18 cellular contexts compared by ENCODE assay signal in genomic region chr7:111074772-111075152, GRCh38. TPM values are rescaled to one million over a fixed set of nuclear protein-coding genes. Genes with fewer than 3 reads are reported as not detected.
DNase-seq lines count a peak whose midpoint lies in the region; ATAC-seq lines count a peak whose summit lies in the region.
"Had no signal": no experiment of that assay in that cellular context is flagged by ENCODE, and none has a peak within 500 bp of the region (broad histone marks: within the 10 kb centered on the region; RNA-seq: fewer than 3 reads in every experiment).

No MANE protein-coding gene starts in this region.

- peaks cover 66% of the 10 kb centered on the region for H3K4me1 Mint-ChIP-seq in activated T-cell treated with anti-CD3 and anti-CD28 coated beads, Interleukin-2, amount 50 U/mL, for 24 hours (ENCODE audit: low read depth)
- H3K4me1 Mint-ChIP-seq in activated T-cell treated with anti-CD3 and anti-CD28 coated beads, Interleukin-2, amount 50 U/mL, for 4 hours (ENCODE audit: low read depth), result peaks cover 48% of the 10 kb centered on the region
- peaks cover 51 to 71% (median 55%) of the 10 kb centered on the region in 3 donors for H3K4me1 Mint-ChIP-seq in T-cell
- peaks cover 76% of the 10 kb centered on the region for H3K4me1 Mint-ChIP-seq in activated naive CD8-positive, alpha-beta T cell (ENCODE audit: low read depth)
- H3K4me1 Mint-ChIP-seq in stimulated activated effector memory CD8-positive, alpha-beta T cell treated with anti-CD3 and anti-CD28 coated beads, Interleukin-12 subunit alpha, Interleukin-12 subunit beta, amount 100 ng/mL, for 72 hours, result peaks cover 49% of the 10 kb centered on the region

- H3K9me3 Mint-ChIP-seq in activated T-cell treated with anti-CD3 and anti-CD28 coated beads, Interleukin-2, amount 50 U/mL, for 24 hours, result peaks cover 2% of the 10 kb centered on the region
- H3K9me3 Mint-ChIP-seq in activated T-cell treated with anti-CD3 and anti-CD28 coated beads, Interleukin-2, amount 50 U/mL, for 4 hours, result no peaks in the 10 kb centered on the region
- H3K9me3 Mint-ChIP-seq in T-cell, result peaks cover 0 to 4% (median 0%) of the 10 kb centered on the region in 3 donors
- H3K9me3 Mint-ChIP-seq in activated naive CD8-positive, alpha-beta T cell (ENCODE audit: low read depth), result no peaks in the 10 kb centered on the region
- H3K9me3 Mint-ChIP-seq in stimulated activated effector memory CD8-positive, alpha-beta T cell treated with anti-CD3 and anti-CD28 coated beads, Interleukin-12 subunit alpha, Interleukin-12 subunit beta, amount 100 ng/mL, for 72 hours, result peaks cover 3% of the 10 kb centered on the region

- POLR2A ChIA-PET in T-cell (lab: Charles Lee), result interaction anchor here (0.6 kb wide), 2 partner anchors 18 to 19 kb away, joined by 4 to 5 read pairs; no protein-coding TSS in a partner anchor

- H3K27me3 Mint-ChIP-seq in activated T-cell treated with anti-CD3 and anti-CD28 coated beads, Interleukin-2, amount 50 U/mL, for 24 hours, result no peaks in the 10 kb centered on the region
- no peaks in the 10 kb centered on the region for H3K27me3 Mint-ChIP-seq in activated T-cell treated with anti-CD3 and anti-CD28 coated beads, Interleukin-2, amount 50 U/mL, for 4 hours (ENCODE audit: low read depth)
- H3K27me3 Mint-ChIP-seq in T-cell, result no peaks in the 10 kb centered on the region
- no peaks in the 10 kb centered on the region for H3K27me3 Mint-ChIP-seq in activated naive CD8-positive, alpha-beta T cell

- DNase-seq in activated T-cell treated with anti-CD3 and anti-CD28 coated beads, Interleukin-2, amount 50 U/mL, for 24 hours, result no peak
- no peak for DNase-seq in activated T-cell treated with anti-CD3 and anti-CD28 coated beads, Interleukin-2, amount 50 U/mL, for 4 hours
- DNase-seq in T-cell, result no peak
- no peak for DNase-seq in stimulated activated effector memory CD8-positive, alpha-beta T cell treated with anti-CD3 and anti-CD28 coated beads, Interleukin-12 subunit alpha, Interleukin-12 subunit beta, amount 100 ng/mL, for 72 hours (ENCODE audit: low spot score in 2 of 2)
- no peak for DNase-seq in NCI-H2227 (lab: John Stamatoyannopoulos, UW; ENCODE audit: unreplicated experiment)
- DNase-seq in SW480 (ENCODE audit: low spot score), result no peak
- no peak for DNase-seq in activated effector memory CD4-positive, alpha-beta T cell treated with Interleukin-2 at 50 U/mL for 16 hours
- DNase-seq: ACHN; activated T-cell treated with anti-CD3 and anti-CD28 coated beads, Interleukin-2, amount 50 U/mL, for 1 hour; amniotic stem cell; DND-41; HCEC 1CT; KG1; NCI-H1694 treated with DMSO at 0.1 percent for 48 hours; RPMI8226; stimulated activated CD4-positive, alpha-beta T cell treated with anti-CD3 and anti-CD28 coated beads, Interleukin-4, amount 100 ng/mL, for 24 hours had no signal

- no peak for ATAC-seq in activated T-cell treated with anti-CD3 and anti-CD28 coated beads, Interleukin-2, amount 50 U/mL, for 4 hours
- ATAC-seq in T-cell (replicated peaks in 1 of 4), result no peak
- ATAC-seq in stimulated activated effector memory CD8-positive, alpha-beta T cell treated with anti-CD3 and anti-CD28 coated beads, Interleukin-12 subunit alpha, Interleukin-12 subunit beta, amount 100 ng/mL, for 72 hours, result no peak

- peaks cover 6% of the 10 kb centered on the region for H3K36me3 Mint-ChIP-seq in activated T-cell treated with anti-CD3 and anti-CD28 coated beads, Interleukin-2, amount 50 U/mL, for 24 hours (ENCODE audit: low read depth)
- H3K36me3 Mint-ChIP-seq in activated T-cell treated with anti-CD3 and anti-CD28 coated beads, Interleukin-2, amount 50 U/mL, for 4 hours (ENCODE audit: insufficient read depth), result peaks cover 2% of the 10 kb centered on the region
- H3K36me3 Mint-ChIP-seq in T-cell, result peaks cover 3% of the 10 kb centered on the region
- peaks cover 11% of the 10 kb centered on the region for H3K36me3 Mint-ChIP-seq in activated naive CD8-positive, alpha-beta T cell
- peaks cover 6% of the 10 kb centered on the region for H3K36me3 Mint-ChIP-seq in stimulated activated effector memory CD8-positive, alpha-beta T cell treated with anti-CD3 and anti-CD28 coated beads, Interleukin-12 subunit alpha, Interleukin-12 subunit beta, amount 100 ng/mL, for 72 hours

- H3K27ac Mint-ChIP-seq in activated T-cell treated with anti-CD3 and anti-CD28 coated beads, Interleukin-2, amount 50 U/mL, for 24 hours, result peak overlapping the region; percentile 90
- peak overlapping the region; percentile 17 to 40 for H3K27ac Mint-ChIP-seq in T-cell
- peak overlapping the region; percentile 99 for H3K27ac Mint-ChIP-seq in activated naive CD8-positive, alpha-beta T cell
- H3K27ac Mint-ChIP-seq in stimulated activated effector memory CD8-positive, alpha-beta T cell treated with anti-CD3 and anti-CD28 coated beads, Interleukin-12 subunit alpha, Interleukin-12 subunit beta, amount 100 ng/mL, for 72 hours, result peak overlapping the region; percentile 80

- CTCF ChIA-PET in T-cell (lab: Charles Lee), result interaction anchor here (0.6 kb wide), 4 partner anchors 45 to 488 kb away, joined by 3 to 4 read pairs (median 4); partner anchors contain the start of gene IMMP2L (in 1 of the 2)

- peak overlapping the region; percentile 3 for H3K4me3 Mint-ChIP-seq in activated T-cell treated with anti-CD3 and anti-CD28 coated beads, Interleukin-2, amount 50 U/mL, for 24 hours
- H3K4me3 Mint-ChIP-seq in activated T-cell treated with anti-CD3 and anti-CD28 coated beads, Interleukin-2, amount 50 U/mL, for 4 hours, result no peak overlapping the region
- no peak overlapping the region for H3K4me3 Mint-ChIP-seq in T-cell
- peak overlapping the region; percentile 63 for H3K4me3 Mint-ChIP-seq in activated naive CD8-positive, alpha-beta T cell
- H3K4me3 Mint-ChIP-seq in stimulated activated effector memory CD8-positive, alpha-beta T cell treated with anti-CD3 and anti-CD28 coated beads, Interleukin-12 subunit alpha, Interleukin-12 subunit beta, amount 100 ng/mL, for 72 hours, result peak overlapping the region; percentile 33

RNA-seq across cellular contexts. Expression of gene LRRN3, which starts 16.2 kb away (rescaled TPM):
- total RNA-seq in activated T-cell treated with anti-CD3 and anti-CD28 coated beads, Interleukin-2, amount 50 U/mL, for 4 hours, result 10 to 100 TPM; 35.7 to 54.0 (median 39.2) TPM
- total RNA-seq in T-cell, result 100 to 1,000 TPM in 1 of 5 donors, 10 to 100 TPM in 4; 18.5 to 106 (median 52.3) TPM
- total RNA-seq: HT-29 had no signal

Comparison
In these comparisons a context has a peak if more than half of its experiments do, and no peak if none do; other contexts are left out.
1. H3K4me3 Mint-ChIP-seq: peak in activated T-cell treated with anti-CD3 and anti-CD28 coated beads, Interleukin-2, amount 50 U/mL, for 24 hours (single experiment), activated naive CD8-positive, alpha-beta T cell (single experiment) and stimulated activated effector memory CD8-positive, alpha-beta T cell treated with anti-CD3 and anti-CD28 coated beads, Interleukin-12 subunit alpha, Interleukin-12 subunit beta, amount 100 ng/mL, for 72 hours (single experiment); none in activated T-cell treated with anti-CD3 and anti-CD28 coated beads, Interleukin-2, amount 50 U/mL, for 4 hours (single experiment) and T-cell (0 of 3).
2. H3K27ac Mint-ChIP-seq: peak in every context shown above with its lines; median percentile 99 in activated naive CD8-positive, alpha-beta T cell; 90 in activated T-cell treated with anti-CD3 and anti-CD28 coated beads, Interleukin-2, amount 50 U/mL, for 24 hours; 80 in stimulated activated effector memory CD8-positive, alpha-beta T cell treated with anti-CD3 and anti-CD28 coated beads, Interleukin-12 subunit alpha, Interleukin-12 subunit beta, amount 100 ng/mL, for 72 hours; 28 in T-cell.